Comparison of ENCODE assay signal across 8 cellular contexts in genomic region chr3:19947549-19948071, GRCh38. TPM values are rescaled to one million over a fixed set of nuclear protein-coding genes. Genes with fewer than 3 reads are reported as not detected.
DNase-seq lines count a peak whose midpoint lies in the region; ATAC-seq and TF ChIP-seq lines count a peak whose summit lies in the region.

No MANE protein-coding gene starts in this region.

- POLR2A ChIA-PET in Panc1 (lab: Charles Lee): no interaction called here

- H3K79me2 ChIP-seq in ACC112 (ENCODE audit: control insufficient read depth, insufficient read depth, low read length, unreplicated experiment): peaks cover 54% of the 10 kb centered on the region

- H3K18ac ChIP-seq in neuronal stem cell (ENCODE audit: low read length): peak overlapping the region; percentile 96

- WGBS in neuronal stem cell (ENCODE audit: extremely low coverage in 2 of 2, insufficient read length in 2 of 2, insufficient replicate concordance in 1 of 2), 2 donors: no CpG with 5 or more reads among the region's 27 CpGs

- no peak overlapping the region for H2BK12ac ChIP-seq in neuronal stem cell (ENCODE audit: low read length)

- H3K79me1 ChIP-seq in neuronal stem cell (ENCODE audit: low read depth, low read length): peaks cover 2% of the 10 kb centered on the region

- H2AK5ac ChIP-seq in neuronal stem cell (ENCODE audit: low read depth, low read length): peak overlapping the region; percentile 94

- DNase-seq in GM19238 (ENCODE audit: insufficient read length, low spot score) (peak; percentile 10), Panc1 (ENCODE audit: low read depth, low spot score) (no peak), foreskin fibroblast (peak; percentile 42 to 66), neuronal stem cell (ENCODE audit: low spot score) (peak; percentile 32), tibial artery (peak; percentile 60 to 80)
- peak; percentile 84 for DNase-seq in activated effector memory CD4-positive, alpha-beta T cell treated with anti-CD3 and anti-CD28 coated beads, Interleukin-2, amount 50 U/mL, for 16 hours

- H3K4me1 ChIP-seq in ACC112 (ENCODE audit: control insufficient read depth, insufficient read depth, low read length, unreplicated experiment): peaks cover 5% of the 10 kb centered on the region
- H3K4me1 ChIP-seq in Panc1 (ENCODE audit: control insufficient read depth, insufficient read depth, low read length): peaks cover 8% of the 10 kb centered on the region
- H3K4me1 ChIP-seq in neuronal stem cell (ENCODE audit: control insufficient read depth in 2 of 2, insufficient read depth in 1 of 2, low read depth in 1 of 2, low read length in 2 of 2): peaks cover 2 to 3% of the 10 kb centered on the region in 2 donors
- peaks cover 0 to 50% (median 28%) of the 10 kb centered on the region in 4 donors for H3K4me1 ChIP-seq in tibial artery

- peak overlapping the region; percentile 87 for H3K23ac ChIP-seq in neuronal stem cell (ENCODE audit: low read depth, low read length, poor library complexity)

- H3K4me3 ChIP-seq in ACC112 (ENCODE audit: low read depth, low read length) (peak overlapping the region; percentile 99), Panc1 (ENCODE audit: low read depth in 2 of 2, low read length in 2 of 2) (peak overlapping the region; percentile 89 to 97), foreskin fibroblast (ENCODE audit: low read depth in 1 of 2, low read length in 2 of 2) (peak overlapping the region; percentile 94 to 97), neuronal stem cell (ENCODE audit: low read length in 2 of 2) (peak overlapping the region; percentile 88 to 97), tibial artery (peak overlapping the region; percentile 86 to 92)

- H3K4me2 ChIP-seq in neuronal stem cell (ENCODE audit: insufficient read depth, low read length, poor library complexity, severe bottlenecking): peak overlapping the region; percentile 75

- H3K9me3 ChIP-seq in Panc1 (ENCODE audit: control insufficient read depth, insufficient read depth, low read depth, low read length) (no peaks in the 10 kb centered on the region), neuronal stem cell (replicated peaks in 1 of 2; ENCODE audit: control insufficient read depth in 2 of 2, insufficient read depth in 1 of 2, low read depth in 1 of 2, low read length in 2 of 2) (no peaks in the 10 kb centered on the region), tibial artery (no peaks in the 10 kb centered on the region)

- peak overlapping the region; percentile 97 for H2BK5ac ChIP-seq in neuronal stem cell (ENCODE audit: low read length)

- ATAC-seq in HG03432 (IDR thresholded peaks at IDR 0.05; ENCODE audit: unreplicated experiment) (peak; percentile 20), Panc1 (peak; percentile 32)

- peak overlapping the region; percentile 94 for H3K27ac ChIP-seq in ACC112 (ENCODE audit: low read depth, low read length)
- H3K27ac ChIP-seq in Panc1 (ENCODE audit: low read length): peak overlapping the region; percentile 86
- peak overlapping the region; percentile 89 for H3K27ac ChIP-seq in neuronal stem cell (replicated peaks; ENCODE audit: low read length)
- H3K27ac ChIP-seq in tibial artery: peak overlapping the region; percentile 97 to 99

- no peak overlapping the region for H2BK15ac ChIP-seq in neuronal stem cell (ENCODE audit: low read length)

- BruUV-seq in Panc1 (replicated peaks; lab: Mats Ljungman, UMichigan): no TSS peak

- intact Hi-C loops in Panc1 (cut with micrococcal nuclease; ENCODE audit: unreplicated experiment): no loop called here
- intact Hi-C loops in tibial artery (cut with DNase I; ENCODE audit: low total_unique reads): loop anchor here (2.0 to 5.0 kb wide), 3 partner anchors 60 to 237 kb away; partner anchors contain the start of gene KAT2B

- H3K9ac ChIP-seq in neuronal stem cell (ENCODE audit: low read depth, low read length, poor library complexity): peak overlapping the region; percentile 97

- H3K14ac ChIP-seq in neuronal stem cell (ENCODE audit: low read length): peak overlapping the region; percentile 89

- in situ Hi-C loops in Panc1 (cut with HindIII; ENCODE audit: low pct_unique_long_range_greater_than_20kb, low sequenced_read_pairs): no loop called here

- H3K27me3 ChIP-seq in ACC112 (ENCODE audit: insufficient read depth, low read length) (no peaks in the 10 kb centered on the region), Panc1 (ENCODE audit: control insufficient read depth, insufficient read depth, low read length) (no peaks in the 10 kb centered on the region), neuronal stem cell (ENCODE audit: control insufficient read depth in 3 of 3, insufficient read depth in 3 of 3, low read depth in 1 of 3, low read length in 3 of 3) (no peaks in the 10 kb centered on the region), tibial artery (no peaks in the 10 kb centered on the region)

- H4K8ac ChIP-seq in neuronal stem cell (ENCODE audit: low read depth, low read length): no peak overlapping the region

- peak overlapping the region; percentile 86 for H2AFZ ChIP-seq in ACC112 (ENCODE audit: low read length, unreplicated experiment)
- peak overlapping the region; percentile 89 for H2AFZ ChIP-seq in neuronal stem cell (ENCODE audit: low read length)

- H3K36me3 ChIP-seq in ACC112 (ENCODE audit: insufficient read depth, low read length) (peaks cover 12% of the 10 kb centered on the region), Panc1 (ENCODE audit: control insufficient read depth, insufficient read depth, low read length) (peaks cover 7% of the 10 kb centered on the region), neuronal stem cell (replicated peaks in 1 of 2; ENCODE audit: control insufficient read depth in 2 of 2, insufficient read depth in 2 of 2, low read length in 2 of 2) (peaks cover 6 to 34% of the 10 kb centered on the region in 2 donors), tibial artery (peaks cover 0 to 9% (median 5%) of the 10 kb centered on the region in 3 donors)

- H3K4ac ChIP-seq in neuronal stem cell (ENCODE audit: low read length): peak overlapping the region; percentile 87

- H2BK120ac ChIP-seq in neuronal stem cell (ENCODE audit: low read depth, low read length): no peak overlapping the region

- CTCF ChIA-PET in Panc1 (lab: Charles Lee): no interaction called here

- peak overlapping the region; percentile 67 for H4K91ac ChIP-seq in neuronal stem cell (ENCODE audit: low read depth, low read length, poor library complexity)

- TF ChIP-seq CTCF in Panc1 (IDR thresholded peaks at IDR 0.05) (no peak), foreskin fibroblast (IDR thresholded peaks at IDR 0.05; ENCODE audit: low read depth, low read length) (no peak), tibial artery (IDR thresholded peaks at IDR 0.05) (no peak)

RNA-seq across cellular contexts. Expression of gene RAB5A, which starts 0.7 kb away (rescaled TPM):
- total RNA-seq in Panc1 (2021; ENCODE audit: unreplicated experiment): 31.2 TPM
- 20.2 TPM for polyA plus RNA-seq in Panc1 (2012; ENCODE audit: insufficient read length)
- polyA plus RNA-seq in neuronal stem cell (2013, experiment 1 of 2): 42.9 TPM
- 41.2 TPM for polyA plus RNA-seq in neuronal stem cell (2013, experiment 2 of 2)

RNA-seq across cellular contexts. Expression of gene EFHB, which starts 13.6 kb away (rescaled TPM):
- 0.46 TPM for total RNA-seq in Panc1 (2021; ENCODE audit: unreplicated experiment)
- not detected for polyA plus RNA-seq in Panc1 (2012; ENCODE audit: insufficient read length)
- 3.5 TPM for polyA plus RNA-seq in neuronal stem cell (2013, experiment 1 of 2)
- 3.4 TPM for polyA plus RNA-seq in neuronal stem cell (2013, experiment 2 of 2)
